ENCODE assay signal across 9 cellular contexts in genomic region chr19:5627395-5627904, GRCh38. TPM values are rescaled to one million over a fixed set of nuclear protein-coding genes. Genes with fewer than 3 reads are reported as not detected.
DNase-seq lines count a peak whose midpoint lies in the region; ATAC-seq and TF ChIP-seq lines count a peak whose summit lies in the region.
"Had no signal": no experiment of that assay in that cellular context is flagged by ENCODE, and none has a peak within 500 bp of the region (broad histone marks: within the 10 kb centered on the region; RNA-seq: fewer than 3 reads in every experiment).

No MANE protein-coding gene starts in this region.

- peak; percentile 61 for DNase-seq in EL
- DNase-seq in central memory CD8-positive, alpha-beta T cell (ENCODE audit: low spot score in 2 of 2): no peak
- DNase-seq in natural killer cell treated with Interleukin-12 subunit alpha and Interleukin-12 subunit beta and Interleukin-15 and Interleukin-18, amount 100 ng/mL, for 72 hours (ENCODE audit: low spot score): no peak

- peak overlapping the region; percentile 55 for H3K4me2 ChIP-seq in OCI-LY3 (ENCODE audit: low read length)

- no peak for TF ChIP-seq CTCF in OCI-LY3 (IDR thresholded peaks at IDR 0.05; ENCODE audit: low read depth, low read length)

- peaks cover 85% of the 10 kb centered on the region for H4K20me1 ChIP-seq in OCI-LY3 (ENCODE audit: insufficient read depth, low read length)

- peaks cover 54% of the 10 kb centered on the region for H3K36me3 Mint-ChIP-seq in central memory CD8-positive, alpha-beta T cell (ENCODE audit: insufficient read depth)
- H3K36me3 Mint-ChIP-seq in natural killer cell treated with Interleukin-12 subunit alpha and Interleukin-12 subunit beta and Interleukin-15 and Interleukin-18, amount 100 ng/mL, for 72 hours: peaks cover 38% of the 10 kb centered on the region

- no peak overlapping the region for H2AFZ ChIP-seq in OCI-LY3 (ENCODE audit: low read depth, low read length)

- H3K27me3 ChIP-seq in OCI-LY3 (ENCODE audit: low read depth, low read length): no peaks in the 10 kb centered on the region

- no peak for ATAC-seq in central memory CD8-positive, alpha-beta T cell (replicated peaks; ENCODE audit: extremely low read depth, poor library complexity, severe bottlenecking)
- ATAC-seq in natural killer cell treated with Interleukin-12 subunit alpha and Interleukin-12 subunit beta and Interleukin-15 and Interleukin-18, amount 100 ng/mL, for 72 hours: no peak
- no peak for ATAC-seq in HG03108 (IDR thresholded peaks at IDR 0.05; ENCODE audit: unreplicated experiment)
- no peak for ATAC-seq in GM19023 (IDR thresholded peaks at IDR 0.05; ENCODE audit: unreplicated experiment)
- no peak for ATAC-seq in HG03521 (IDR thresholded peaks at IDR 0.05; ENCODE audit: unreplicated experiment)
- no peak for ATAC-seq in GM21529 (IDR thresholded peaks at IDR 0.05; ENCODE audit: unreplicated experiment)

- H3K9ac ChIP-seq in OCI-LY3 (ENCODE audit: low read length): no peak overlapping the region; the same call in 1 of the 2 replicates

- no peaks in the 10 kb centered on the region for H3K9me3 ChIP-seq in OCI-LY3 (ENCODE audit: insufficient read depth, low read length)

- H3K27ac ChIP-seq in OCI-LY3 (ENCODE audit: low read length): peak overlapping the region; percentile 70

- peak overlapping the region; percentile 30; the same call in 1 of the 2 replicates for H3K4me3 ChIP-seq in OCI-LY3 (ENCODE audit: low read length)
- H3K4me3 ChIP-seq: skin epidermis had no signal

- H3K27me3 Mint-ChIP-seq in central memory CD8-positive, alpha-beta T cell: no peaks in the 10 kb centered on the region
- no peaks in the 10 kb centered on the region for H3K27me3 Mint-ChIP-seq in natural killer cell treated with Interleukin-12 subunit alpha and Interleukin-12 subunit beta and Interleukin-15 and Interleukin-18, amount 100 ng/mL, for 72 hours

- H3K4me1 Mint-ChIP-seq in central memory CD8-positive, alpha-beta T cell: peaks cover 72% of the 10 kb centered on the region
- H3K4me1 Mint-ChIP-seq in natural killer cell treated with Interleukin-12 subunit alpha and Interleukin-12 subunit beta and Interleukin-15 and Interleukin-18, amount 100 ng/mL, for 72 hours (ENCODE audit: low read depth in 2 of 2): peaks cover 54 to 64% of the 10 kb centered on the region in 2 donors

- H3K36me3 ChIP-seq in OCI-LY3 (replicated peaks; ENCODE audit: low read depth, low read length): peaks cover 69% of the 10 kb centered on the region

- peaks cover 99% of the 10 kb centered on the region for H3K79me2 ChIP-seq in OCI-LY3 (ENCODE audit: low read length)

- peaks cover 51% of the 10 kb centered on the region for H3K4me1 ChIP-seq in OCI-LY3 (ENCODE audit: low read length)

- peak overlapping the region; percentile 44 for H3K27ac Mint-ChIP-seq in central memory CD8-positive, alpha-beta T cell (ENCODE audit: low read depth)
- H3K27ac Mint-ChIP-seq in natural killer cell treated with Interleukin-12 subunit alpha and Interleukin-12 subunit beta and Interleukin-15 and Interleukin-18, amount 100 ng/mL, for 72 hours: peak overlapping the region; percentile 65 to 81

- no peaks in the 10 kb centered on the region for H3K9me3 Mint-ChIP-seq in central memory CD8-positive, alpha-beta T cell
- no peaks in the 10 kb centered on the region for H3K9me3 Mint-ChIP-seq in natural killer cell treated with Interleukin-12 subunit alpha and Interleukin-12 subunit beta and Interleukin-15 and Interleukin-18, amount 100 ng/mL, for 72 hours

- peak overlapping the region; percentile 1 for H3K4me3 Mint-ChIP-seq in central memory CD8-positive, alpha-beta T cell
- peak overlapping the region; percentile 12 for H3K4me3 Mint-ChIP-seq in natural killer cell treated with Interleukin-12 subunit alpha and Interleukin-12 subunit beta and Interleukin-15 and Interleukin-18, amount 100 ng/mL, for 72 hours

RNA-seq across cellular contexts. Expression of gene SAFB, which starts 4.6 kb away (rescaled TPM):
- total RNA-seq in natural killer cell treated with Interleukin-12 subunit alpha and Interleukin-12 subunit beta and Interleukin-15 and Interleukin-18, amount 100 ng/mL, for 72 hours: 100 to 1,000 TPM; 126 to 190 TPM

RNA-seq across cellular contexts. Expression of gene SAFB2, which starts 4.9 kb away (rescaled TPM):
- total RNA-seq in natural killer cell treated with Interleukin-12 subunit alpha and Interleukin-12 subunit beta and Interleukin-15 and Interleukin-18, amount 100 ng/mL, for 72 hours: 100 to 1,000 TPM; 116 to 204 TPM

RNA-seq across cellular contexts. Expression of gene MICOS13, which starts 52.9 kb away (rescaled TPM):
- total RNA-seq in natural killer cell treated with Interleukin-12 subunit alpha and Interleukin-12 subunit beta and Interleukin-15 and Interleukin-18, amount 100 ng/mL, for 72 hours: 10 to 100 TPM; 40.7 to 41.4 TPM

RNA-seq across cellular contexts. Expression of gene HSD11B1L, which starts 53.4 kb away (rescaled TPM):
- total RNA-seq in natural killer cell treated with Interleukin-12 subunit alpha and Interleukin-12 subunit beta and Interleukin-15 and Interleukin-18, amount 100 ng/mL, for 72 hours: 1 to 10 TPM; 1.8 to 3.6 TPM

RNA-seq across cellular contexts. Expression of gene TINCR, which starts 59.7 kb away (rescaled TPM):
- total RNA-seq in natural killer cell treated with Interleukin-12 subunit alpha and Interleukin-12 subunit beta and Interleukin-15 and Interleukin-18, amount 100 ng/mL, for 72 hours: 1 to 10 TPM in 1 of 2 donors, under 1 TPM in 1; 0.57 to 2.6 TPM
